In genomic region chr1:236275586-236275985, GRCh38 we compare ENCODE assay signal across 1 cellular context.
A peak's percentile ranks its signal among the peaks of the same experiment; 100 is the strongest.
TF ChIP-seq lines count a peak whose summit lies in the region.

No MANE protein-coding gene starts in this region.

TF ChIP-seq in GM12878, 131 proteins besides CTCF, POLR2A, EP300 and RAD21 (continued from another document):
- TF ChIP-seq, protein P1, sequence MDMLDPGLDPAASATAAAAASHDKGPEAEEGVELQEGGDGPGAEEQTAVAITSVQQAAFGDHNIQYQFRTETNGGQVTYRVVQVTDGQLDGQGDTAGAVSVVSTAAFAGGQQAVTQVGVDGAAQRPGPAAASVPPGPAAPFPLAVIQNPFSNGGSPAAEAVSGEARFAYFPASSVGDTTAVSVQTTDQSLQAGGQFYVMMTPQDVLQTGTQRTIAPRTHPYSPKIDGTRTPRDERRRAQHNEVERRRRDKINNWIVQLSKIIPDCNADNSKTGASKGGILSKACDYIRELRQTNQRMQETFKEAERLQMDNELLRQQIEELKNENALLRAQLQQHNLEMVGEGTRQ (IDR thresholded peaks at IDR 0.05; ENCODE audit: borderline replicate concordance, low read depth, low read length) = no peak
- no peak for TF ChIP-seq CBFB (IDR thresholded peaks at IDR 0.05; ENCODE audit: low read depth)
- TF ChIP-seq NFYA (IDR thresholded peaks at IDR 0.05; ENCODE audit: borderline replicate concordance, low read depth, low read length) = no peak
- peak; percentile 58; the same call in 1 of the 2 replicates for TF ChIP-seq PML (IDR thresholded peaks at IDR 0.05; ENCODE audit: low read length)
- TF ChIP-seq BHLHE40 (IDR thresholded peaks at IDR 0.05; ENCODE audit: borderline replicate concordance in 1 of 2, low read depth in 2 of 2, low read length in 1 of 2) = no peak
- TF ChIP-seq ZBED1 (IDR thresholded peaks at IDR 0.05; ENCODE audit: borderline replicate concordance) = no peak
- TF ChIP-seq ETV6 (conservative IDR thresholded peaks at IDR 0.05 in 1 of 2, IDR thresholded peaks at IDR 0.05 in 1 of 2; ENCODE audit: borderline replicate concordance in 1 of 2, low read depth in 1 of 2) = peak in 1 of 2 experiments; percentile 30; a peak in 1 of 4 replicates
- TF ChIP-seq, protein P2, sequence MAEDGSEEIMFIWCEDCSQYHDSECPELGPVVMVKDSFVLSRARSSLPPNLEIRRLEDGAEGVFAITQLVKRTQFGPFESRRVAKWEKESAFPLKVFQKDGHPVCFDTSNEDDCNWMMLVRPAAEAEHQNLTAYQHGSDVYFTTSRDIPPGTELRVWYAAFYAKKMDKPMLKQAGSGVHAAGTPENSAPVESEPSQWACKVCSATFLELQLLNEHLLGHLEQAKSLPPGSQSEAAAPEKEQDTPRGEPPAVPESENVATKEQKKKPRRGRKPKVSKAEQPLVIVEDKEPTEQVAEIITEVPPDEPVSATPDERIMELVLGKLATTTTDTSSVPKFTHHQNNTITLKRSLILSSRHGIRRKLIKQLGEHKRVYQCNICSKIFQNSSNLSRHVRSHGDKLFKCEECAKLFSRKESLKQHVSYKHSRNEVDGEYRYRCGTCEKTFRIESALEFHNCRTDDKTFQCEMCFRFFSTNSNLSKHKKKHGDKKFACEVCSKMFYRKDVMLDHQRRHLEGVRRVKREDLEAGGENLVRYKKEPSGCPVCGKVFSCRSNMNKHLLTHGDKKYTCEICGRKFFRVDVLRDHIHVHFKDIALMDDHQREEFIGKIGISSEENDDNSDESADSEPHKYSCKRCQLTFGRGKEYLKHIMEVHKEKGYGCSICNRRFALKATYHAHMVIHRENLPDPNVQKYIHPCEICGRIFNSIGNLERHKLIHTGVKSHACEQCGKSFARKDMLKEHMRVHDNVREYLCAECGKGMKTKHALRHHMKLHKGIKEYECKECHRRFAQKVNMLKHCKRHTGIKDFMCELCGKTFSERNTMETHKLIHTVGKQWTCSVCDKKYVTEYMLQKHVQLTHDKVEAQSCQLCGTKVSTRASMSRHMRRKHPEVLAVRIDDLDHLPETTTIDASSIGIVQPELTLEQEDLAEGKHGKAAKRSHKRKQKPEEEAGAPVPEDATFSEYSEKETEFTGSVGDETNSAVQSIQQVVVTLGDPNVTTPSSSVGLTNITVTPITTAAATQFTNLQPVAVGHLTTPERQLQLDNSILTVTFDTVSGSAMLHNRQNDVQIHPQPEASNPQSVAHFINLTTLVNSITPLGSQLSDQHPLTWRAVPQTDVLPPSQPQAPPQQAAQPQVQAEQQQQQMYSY (CRISPR knock-in tag; IDR thresholded peaks at IDR 0.05) = no peak
- TF ChIP-seq HDAC2 (IDR thresholded peaks at IDR 0.05) = no peak
- TF ChIP-seq SMAD5 (IDR thresholded peaks at IDR 0.05; ENCODE audit: low read depth) = no peak
- no peak for TF ChIP-seq E2F4 (IDR thresholded peaks at IDR 0.05; ENCODE audit: low read depth, low read length)
- TF ChIP-seq FOXM1 (IDR thresholded peaks at IDR 0.05; ENCODE audit: low read depth, low read length) = peak; percentile 81
- TF ChIP-seq JUNB (IDR thresholded peaks at IDR 0.05) = peak; percentile 97
- TF ChIP-seq, protein P3, sequence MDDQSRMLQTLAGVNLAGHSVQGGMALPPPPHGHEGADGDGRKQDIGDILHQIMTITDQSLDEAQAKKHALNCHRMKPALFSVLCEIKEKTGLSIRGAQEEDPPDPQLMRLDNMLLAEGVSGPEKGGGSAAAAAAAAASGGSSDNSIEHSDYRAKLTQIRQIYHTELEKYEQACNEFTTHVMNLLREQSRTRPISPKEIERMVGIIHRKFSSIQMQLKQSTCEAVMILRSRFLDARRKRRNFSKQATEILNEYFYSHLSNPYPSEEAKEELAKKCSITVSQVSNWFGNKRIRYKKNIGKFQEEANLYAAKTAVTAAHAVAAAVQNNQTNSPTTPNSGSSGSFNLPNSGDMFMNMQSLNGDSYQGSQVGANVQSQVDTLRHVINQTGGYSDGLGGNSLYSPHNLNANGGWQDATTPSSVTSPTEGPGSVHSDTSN (IDR thresholded peaks at IDR 0.05; ENCODE audit: insufficient replicate concordance, low read depth, low read length) = no peak
- 0 out of 2 replicates have a peak, but pooled peaks have one; percentile 16 for TF ChIP-seq IRF4 (IDR thresholded peaks at IDR 0.05; ENCODE audit: low read depth, low read length)
- 0 out of 2 replicates have a peak, but pooled peaks have one; percentile 67 for TF ChIP-seq MEF2A (IDR thresholded peaks at IDR 0.05; ENCODE audit: insufficient read depth, low read depth, low read length)
- peak; percentile 78 for TF ChIP-seq RUNX3 (IDR thresholded peaks at IDR 0.05; ENCODE audit: low read length)
- TF ChIP-seq BCL11A (IDR thresholded peaks at IDR 0.05; ENCODE audit: low read depth, low read length) = peak; percentile 21; the same call in 1 of the 2 replicates
- TF ChIP-seq SIX5 (IDR thresholded peaks at IDR 0.05; ENCODE audit: low read depth, low read length, severe bottlenecking) = no peak
- TF ChIP-seq BCLAF1 (IDR thresholded peaks at IDR 0.05) = no peak
- TF ChIP-seq, protein P4, sequence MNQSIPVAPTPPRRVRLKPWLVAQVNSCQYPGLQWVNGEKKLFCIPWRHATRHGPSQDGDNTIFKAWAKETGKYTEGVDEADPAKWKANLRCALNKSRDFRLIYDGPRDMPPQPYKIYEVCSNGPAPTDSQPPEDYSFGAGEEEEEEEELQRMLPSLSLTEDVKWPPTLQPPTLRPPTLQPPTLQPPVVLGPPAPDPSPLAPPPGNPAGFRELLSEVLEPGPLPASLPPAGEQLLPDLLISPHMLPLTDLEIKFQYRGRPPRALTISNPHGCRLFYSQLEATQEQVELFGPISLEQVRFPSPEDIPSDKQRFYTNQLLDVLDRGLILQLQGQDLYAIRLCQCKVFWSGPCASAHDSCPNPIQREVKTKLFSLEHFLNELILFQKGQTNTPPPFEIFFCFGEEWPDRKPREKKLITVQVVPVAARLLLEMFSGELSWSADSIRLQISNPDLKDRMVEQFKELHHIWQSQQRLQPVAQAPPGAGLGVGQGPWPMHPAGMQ (IDR thresholded peaks at IDR 0.05; ENCODE audit: borderline replicate concordance) = no peak
- TF ChIP-seq IKZF2 (IDR thresholded peaks at IDR 0.05) = peak; percentile 17 to 20; a peak in 1 of 4 replicates
- TF ChIP-seq FOXK2 (IDR thresholded peaks at IDR 0.05) = no peak
- no peak for TF ChIP-seq POLR2AphosphoS2 (IDR thresholded peaks at IDR 0.05; ENCODE audit: low read depth, low read length)
- no peak for TF ChIP-seq CBX3 (IDR thresholded peaks at IDR 0.05; ENCODE audit: borderline replicate concordance, low read depth)
- TF ChIP-seq SREBF2 (IDR thresholded peaks at IDR 0.05; ENCODE audit: low read length) = no peak
- no peak for TF ChIP-seq ZNF217 (IDR thresholded peaks at IDR 0.05)
- peak; percentile 35; the same call in 1 of the 2 replicates for TF ChIP-seq TCF7 (IDR thresholded peaks at IDR 0.05; ENCODE audit: borderline replicate concordance)
- TF ChIP-seq SP1 (IDR thresholded peaks at IDR 0.05; ENCODE audit: low read depth, low read length) = no peak
- TF ChIP-seq EED (IDR thresholded peaks at IDR 0.05; ENCODE audit: low read depth) = peak; percentile 77
- no peak for TF ChIP-seq BRCA1 (IDR thresholded peaks at IDR 0.05; ENCODE audit: low read depth, low read length)
- no peak for TF ChIP-seq SUPT20H (IDR thresholded peaks at IDR 0.05; ENCODE audit: borderline replicate concordance, control insufficient read depth, low read depth, low read length)
- TF ChIP-seq, protein P5, sequence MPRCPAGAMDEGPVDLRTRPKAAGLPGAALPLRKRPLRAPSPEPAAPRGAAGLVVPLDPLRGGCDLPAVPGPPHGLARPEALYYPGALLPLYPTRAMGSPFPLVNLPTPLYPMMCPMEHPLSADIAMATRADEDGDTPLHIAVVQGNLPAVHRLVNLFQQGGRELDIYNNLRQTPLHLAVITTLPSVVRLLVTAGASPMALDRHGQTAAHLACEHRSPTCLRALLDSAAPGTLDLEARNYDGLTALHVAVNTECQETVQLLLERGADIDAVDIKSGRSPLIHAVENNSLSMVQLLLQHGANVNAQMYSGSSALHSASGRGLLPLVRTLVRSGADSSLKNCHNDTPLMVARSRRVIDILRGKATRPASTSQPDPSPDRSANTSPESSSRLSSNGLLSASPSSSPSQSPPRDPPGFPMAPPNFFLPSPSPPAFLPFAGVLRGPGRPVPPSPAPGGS (IDR thresholded peaks at IDR 0.05; ENCODE audit: borderline replicate concordance, insufficient read depth, low read depth, low read length, poor library complexity, severe bottlenecking) = peak; percentile 67
